In the genomic region with DNA sequence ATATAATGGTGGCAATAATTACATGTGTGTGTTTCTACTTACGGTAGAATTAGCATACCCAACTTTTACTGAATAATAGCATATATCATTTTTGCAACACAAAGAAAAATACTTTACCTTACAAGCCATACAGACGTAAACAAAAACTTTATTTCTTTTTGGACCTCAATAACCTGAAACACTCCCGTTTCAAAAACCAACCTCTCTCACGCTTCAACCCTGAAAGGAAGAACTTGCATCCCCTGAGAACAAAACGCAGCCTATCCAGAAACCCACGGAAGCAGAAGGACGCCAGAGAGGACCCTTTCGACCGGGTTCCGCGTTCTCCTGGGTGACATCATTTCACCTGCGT, we compare ENCODE assay signal across 8 cellular contexts. TPM values are rescaled to one million over a fixed set of nuclear protein-coding genes. Genes with fewer than 3 reads are reported as not detected.
A peak's percentile ranks its signal among the peaks of the same experiment; 100 is the strongest.
DNase-seq lines count a peak whose midpoint lies in the region; ATAC-seq, FAIRE-seq and TF ChIP-seq lines count a peak whose summit lies in the region.

Gene RNF38 (minus strand): TSS at position 290 of the 352 bp plus-strand sequence. CDS start 161 bp downstream, at position 129.

- peak within 1 kb of the TSS; percentile 92 for H3K4me3 Mint-ChIP-seq in memory B cell

- no peaks in the 10 kb centered on the region for H3K27me3 Mint-ChIP-seq in memory B cell

- DNase-seq in MM.1S, result no peak
- no peak for DNase-seq in memory B cell (ENCODE audit: low spot score in 2 of 2)
- DNase-seq in upper lobe of left lung, result no peak
- DNase-seq in RCC 7860 (ENCODE audit: low spot score), result no peak
- DNase-seq in iPS-NIHi11 (ENCODE audit: low spot score), result no peak
- no peak for DNase-seq in NCI-H2227 (lab: John Stamatoyannopoulos, UW; ENCODE audit: unreplicated experiment)

- H3K9me3 Mint-ChIP-seq in memory B cell, result no peaks in the 10 kb centered on the region

- H3K4me3 ChIP-seq in MM.1S (ENCODE audit: low read length) (peak within 1 kb of the TSS; percentile 83), upper lobe of left lung (peak within 1 kb of the TSS; percentile 63 to 94 (median 90))

- 0 to 1% methylated on average over 12 of the region's 12 CpGs for WGBS in upper lobe of left lung, 2 donors

- peak within 1 kb of the TSS; percentile 69 for H3K4me2 ChIP-seq in MM.1S (ENCODE audit: low read depth, low read length)

- H3K27ac ChIP-seq in C4-2B, result peak within 1 kb of the TSS; percentile 79
- peak within 1 kb of the TSS; percentile 90 for H3K27ac ChIP-seq in MM.1S (ENCODE audit: low read length)
- peak within 1 kb of the TSS; percentile 84 for H3K27ac ChIP-seq in cingulate gyrus (ENCODE audit: low read depth, low read length)
- peak within 1 kb of the TSS; percentile 93 to 97 (median 96) for H3K27ac ChIP-seq in upper lobe of left lung

- no peaks in the 10 kb centered on the region for H3K9me2 ChIP-seq in MM.1S (replicated peaks; ENCODE audit: insufficient read depth, low read length)

- no peak for FAIRE-seq in RCC 7860 (lab: Jason Lieb, UNC)

- H3K79me2 ChIP-seq in MM.1S (ENCODE audit: low read length), result peaks cover 58% of the 10 kb centered on the region

- 0 out of 2 replicates have a peak, but pooled peaks cover 14% of the 10 kb centered on the region for H3K4me1 ChIP-seq in MM.1S (ENCODE audit: low read length)
- H3K4me1 ChIP-seq in upper lobe of left lung, result peaks cover 16 to 33% (median 21%) of the 10 kb centered on the region in 4 donors

- ATAC-seq in memory B cell (ENCODE audit: low read depth) (peak; percentile 45), upper lobe of left lung (ENCODE audit: low FRiP score in 2 of 2) (no peak)

- TF ChIP-seq EP300 in upper lobe of left lung (IDR thresholded peaks at IDR 0.05), result no peak

- H3K9ac ChIP-seq in MM.1S (ENCODE audit: low read length), result peak within 1 kb of the TSS; percentile 80

- H3F3A ChIP-seq in MM.1S (ENCODE audit: insufficient read depth, low read length), result peaks cover 16% of the 10 kb centered on the region

- H3K36me3 ChIP-seq in MM.1S (replicated peaks; ENCODE audit: insufficient read depth, low read length) (no peaks in the 10 kb centered on the region), upper lobe of left lung (peaks cover 0 to 6% (median 0%) of the 10 kb centered on the region in 4 donors)

- no peaks in the 10 kb centered on the region for H4K20me1 ChIP-seq in MM.1S (ENCODE audit: insufficient read depth, low read length)

- no peaks in the 10 kb centered on the region for H3K9me3 ChIP-seq in MM.1S (replicated peaks; ENCODE audit: insufficient read depth, low read length)
- H3K9me3 ChIP-seq in upper lobe of left lung, result no peaks in the 10 kb centered on the region

- TF ChIP-seq POLR2A in upper lobe of left lung (IDR thresholded peaks at IDR 0.05), result no peak

- H3K4me1 Mint-ChIP-seq in memory B cell, result peaks cover 28% of the 10 kb centered on the region

- H3K27me3 ChIP-seq in MM.1S (replicated peaks; ENCODE audit: insufficient read depth, low read length), result no peaks in the 10 kb centered on the region
- no peaks in the 10 kb centered on the region for H3K27me3 ChIP-seq in upper lobe of left lung

- H3K36me3 Mint-ChIP-seq in memory B cell, result peaks cover 10% of the 10 kb centered on the region

- no peak for TF ChIP-seq CTCF in C4-2B (conservative IDR thresholded peaks at IDR 0.05)
- no peak for TF ChIP-seq CTCF in MM.1S (IDR thresholded peaks at IDR 0.05; ENCODE audit: low read length)
- no peak for TF ChIP-seq CTCF in upper lobe of left lung (IDR thresholded peaks at IDR 0.05)

- H3K27ac Mint-ChIP-seq in memory B cell, result peak within 1 kb of the TSS; percentile 96

- H2AFZ ChIP-seq in MM.1S (ENCODE audit: low read length), result peak within 1 kb of the TSS; percentile 67

RNA-seq across cellular contexts. Expression of gene RNF38, which starts in this region (rescaled TPM):
- total RNA-seq in upper lobe of left lung, result 10 to 100 TPM; 17.4 to 41.9 (median 34.3) TPM
